In genomic region chr21:14613496-14613895, GRCh38 we compare ENCODE assay signal across 21 cellular contexts.
"Had no signal": no experiment of that assay in that cellular context is flagged by ENCODE, and none has a peak within 500 bp of the region (broad histone marks: within the 10 kb centered on the region; RNA-seq: fewer than 3 reads in every experiment).

No MANE protein-coding gene starts in this region.

- ATAC-seq: effector memory CD8-positive, alpha-beta T cell; heart left ventricle; left cardiac atrium; lower lobe of right lung; right cardiac atrium; stimulated activated effector memory CD8-positive, alpha-beta T cell treated with anti-CD3 and anti-CD28 coated beads, Interleukin-12 subunit alpha, Interleukin-12 subunit beta, amount 100 ng/mL, for 72 hours had no signal

- H3K27ac ChIP-seq: heart left ventricle, left ventricle myocardium inferior, lower lobe of right lung, neural progenitor cell, ovary, tibial artery, upper lobe of left lung, uterus had no signal

- DNase-seq: effector memory CD8-positive, alpha-beta T cell; foreskin melanocyte; heart left ventricle; hippocampal formation; left cardiac atrium; left ventricle myocardium inferior; lower lobe of right lung; midbrain; nucleus accumbens; ovary; right cardiac atrium; stimulated activated CD4-positive, alpha-beta T cell treated with anti-CD3 and anti-CD28 coated beads, Interleukin-4, amount 100 ng/mL, for 1 hour; stimulated activated CD8-positive, alpha-beta memory T cell treated with anti-CD3 and anti-CD28 coated beads, Interleukin-4, amount 100 ng/mL, for 48 hours; tibial artery; upper lobe of left lung; uterus had no signal

- H3K4me1 ChIP-seq: left ventricle myocardium inferior, lower lobe of right lung, neural progenitor cell, tibial artery, upper lobe of left lung, uterus had no signal

- H3K9me3 ChIP-seq: heart left ventricle, lower lobe of right lung, ovary, tibial artery, upper lobe of left lung, uterus had no signal

- H3K9ac ChIP-seq: neural progenitor cell had no signal

- H3K36me3 ChIP-seq: heart left ventricle, left ventricle myocardium inferior, lower lobe of right lung, neural progenitor cell, ovary, tibial artery, upper lobe of left lung, uterus had no signal

- H3K4me3 ChIP-seq: heart left ventricle, left ventricle myocardium inferior, lower lobe of right lung, neural progenitor cell, ovary, smooth muscle cell, tibial artery, upper lobe of left lung, uterus had no signal

- H3K27me3 ChIP-seq: heart left ventricle, neural progenitor cell, ovary, tibial artery, upper lobe of left lung, uterus had no signal

- FAIRE-seq: colon, keratinocyte had no signal

- H2AFZ ChIP-seq: neural progenitor cell had no signal

- H3K4me2 ChIP-seq: neural progenitor cell, smooth muscle cell had no signal
